1 cellular context compared by ENCODE assay signal in the genomic region with DNA sequence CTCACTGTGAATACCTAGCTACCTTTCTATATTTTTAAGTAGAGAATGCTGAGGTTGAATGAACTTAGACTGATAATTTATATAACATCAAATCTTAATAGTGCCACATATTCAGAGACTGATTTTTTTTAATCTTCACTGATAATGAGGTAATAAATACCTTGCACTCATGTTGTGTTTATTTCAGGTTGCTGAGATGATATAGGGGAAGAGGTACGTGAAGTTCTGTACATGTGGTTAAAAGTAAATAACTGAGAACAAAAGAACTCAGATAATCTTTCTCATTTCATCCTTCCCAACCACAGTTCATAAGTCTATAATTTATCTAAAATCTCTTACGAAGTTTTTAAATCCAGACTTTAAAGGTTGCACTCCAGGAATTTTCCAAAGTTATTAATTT.
TF ChIP-seq lines count a peak whose summit lies in the region.

No MANE protein-coding gene starts in this region.

TF ChIP-seq in GM23338, 12 proteins besides CTCF, POLR2A, EP300 and RAD21 (continued from another document):
- TF ChIP-seq, protein P1, sequence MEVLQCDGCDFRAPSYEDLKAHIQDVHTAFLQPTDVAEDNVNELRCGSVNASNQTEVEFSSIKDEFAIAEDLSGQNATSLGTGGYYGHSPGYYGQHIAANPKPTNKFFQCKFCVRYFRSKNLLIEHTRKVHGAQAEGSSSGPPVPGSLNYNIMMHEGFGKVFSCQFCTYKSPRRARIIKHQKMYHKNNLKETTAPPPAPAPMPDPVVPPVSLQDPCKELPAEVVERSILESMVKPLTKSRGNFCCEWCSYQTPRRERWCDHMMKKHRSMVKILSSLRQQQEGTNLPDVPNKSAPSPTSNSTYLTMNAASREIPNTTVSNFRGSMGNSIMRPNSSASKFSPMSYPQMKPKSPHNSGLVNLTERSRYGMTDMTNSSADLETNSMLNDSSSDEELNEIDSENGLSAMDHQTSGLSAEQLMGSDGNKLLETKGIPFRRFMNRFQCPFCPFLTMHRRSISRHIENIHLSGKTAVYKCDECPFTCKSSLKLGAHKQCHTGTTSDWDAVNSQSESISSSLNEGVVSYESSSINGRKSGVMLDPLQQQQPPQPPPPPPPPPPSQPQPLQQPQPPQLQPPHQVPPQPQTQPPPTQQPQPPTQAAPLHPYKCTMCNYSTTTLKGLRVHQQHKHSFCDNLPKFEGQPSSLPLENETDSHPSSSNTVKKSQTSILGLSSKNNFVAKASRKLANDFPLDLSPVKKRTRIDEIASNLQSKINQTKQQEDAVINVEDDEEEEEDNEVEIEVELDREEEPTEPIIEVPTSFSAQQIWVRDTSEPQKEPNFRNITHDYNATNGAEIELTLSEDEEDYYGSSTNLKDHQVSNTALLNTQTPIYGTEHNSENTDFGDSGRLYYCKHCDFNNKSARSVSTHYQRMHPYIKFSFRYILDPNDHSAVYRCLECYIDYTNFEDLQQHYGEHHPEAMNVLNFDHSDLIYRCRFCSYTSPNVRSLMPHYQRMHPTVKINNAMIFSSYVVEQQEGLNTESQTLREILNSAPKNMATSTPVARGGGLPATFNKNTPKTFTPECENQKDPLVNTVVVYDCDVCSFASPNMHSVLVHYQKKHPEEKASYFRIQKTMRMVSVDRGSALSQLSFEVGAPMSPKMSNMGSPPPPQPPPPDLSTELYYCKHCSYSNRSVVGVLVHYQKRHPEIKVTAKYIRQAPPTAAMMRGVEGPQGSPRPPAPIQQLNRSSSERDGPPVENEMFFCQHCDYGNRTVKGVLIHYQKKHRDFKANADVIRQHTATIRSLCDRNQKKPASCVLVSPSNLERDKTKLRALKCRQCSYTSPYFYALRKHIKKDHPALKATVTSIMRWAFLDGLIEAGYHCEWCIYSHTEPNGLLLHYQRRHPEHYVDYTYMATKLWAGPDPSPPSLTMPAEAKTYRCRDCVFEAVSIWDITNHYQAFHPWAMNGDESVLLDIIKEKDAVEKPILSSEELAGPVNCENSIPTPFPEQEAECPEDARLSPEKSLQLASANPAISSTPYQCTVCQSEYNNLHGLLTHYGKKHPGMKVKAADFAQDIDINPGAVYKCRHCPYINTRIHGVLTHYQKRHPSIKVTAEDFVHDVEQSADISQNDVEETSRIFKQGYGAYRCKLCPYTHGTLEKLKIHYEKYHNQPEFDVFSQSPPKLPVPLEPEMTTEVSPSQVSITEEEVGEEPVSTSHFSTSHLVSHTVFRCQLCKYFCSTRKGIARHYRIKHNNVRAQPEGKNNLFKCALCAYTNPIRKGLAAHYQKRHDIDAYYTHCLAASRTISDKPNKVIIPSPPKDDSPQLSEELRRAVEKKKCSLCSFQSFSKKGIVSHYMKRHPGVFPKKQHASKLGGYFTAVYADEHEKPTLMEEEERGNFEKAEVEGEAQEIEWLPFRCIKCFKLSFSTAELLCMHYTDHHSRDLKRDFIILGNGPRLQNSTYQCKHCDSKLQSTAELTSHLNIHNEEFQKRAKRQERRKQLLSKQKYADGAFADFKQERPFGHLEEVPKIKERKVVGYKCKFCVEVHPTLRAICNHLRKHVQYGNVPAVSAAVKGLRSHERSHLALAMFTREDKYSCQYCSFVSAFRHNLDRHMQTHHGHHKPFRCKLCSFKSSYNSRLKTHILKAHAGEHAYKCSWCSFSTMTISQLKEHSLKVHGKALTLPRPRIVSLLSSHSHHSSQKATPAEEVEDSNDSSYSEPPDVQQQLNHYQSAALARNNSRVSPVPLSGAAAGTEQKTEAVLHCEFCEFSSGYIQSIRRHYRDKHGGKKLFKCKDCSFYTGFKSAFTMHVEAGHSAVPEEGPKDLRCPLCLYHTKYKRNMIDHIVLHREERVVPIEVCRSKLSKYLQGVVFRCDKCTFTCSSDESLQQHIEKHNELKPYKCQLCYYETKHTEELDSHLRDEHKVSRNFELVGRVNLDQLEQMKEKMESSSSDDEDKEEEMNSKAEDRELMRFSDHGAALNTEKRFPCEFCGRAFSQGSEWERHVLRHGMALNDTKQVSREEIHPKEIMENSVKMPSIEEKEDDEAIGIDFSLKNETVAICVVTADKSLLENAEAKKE (CRISPR knock-in tag; IDR thresholded peaks at IDR 0.05): no peak
- TF ChIP-seq, protein P2, sequence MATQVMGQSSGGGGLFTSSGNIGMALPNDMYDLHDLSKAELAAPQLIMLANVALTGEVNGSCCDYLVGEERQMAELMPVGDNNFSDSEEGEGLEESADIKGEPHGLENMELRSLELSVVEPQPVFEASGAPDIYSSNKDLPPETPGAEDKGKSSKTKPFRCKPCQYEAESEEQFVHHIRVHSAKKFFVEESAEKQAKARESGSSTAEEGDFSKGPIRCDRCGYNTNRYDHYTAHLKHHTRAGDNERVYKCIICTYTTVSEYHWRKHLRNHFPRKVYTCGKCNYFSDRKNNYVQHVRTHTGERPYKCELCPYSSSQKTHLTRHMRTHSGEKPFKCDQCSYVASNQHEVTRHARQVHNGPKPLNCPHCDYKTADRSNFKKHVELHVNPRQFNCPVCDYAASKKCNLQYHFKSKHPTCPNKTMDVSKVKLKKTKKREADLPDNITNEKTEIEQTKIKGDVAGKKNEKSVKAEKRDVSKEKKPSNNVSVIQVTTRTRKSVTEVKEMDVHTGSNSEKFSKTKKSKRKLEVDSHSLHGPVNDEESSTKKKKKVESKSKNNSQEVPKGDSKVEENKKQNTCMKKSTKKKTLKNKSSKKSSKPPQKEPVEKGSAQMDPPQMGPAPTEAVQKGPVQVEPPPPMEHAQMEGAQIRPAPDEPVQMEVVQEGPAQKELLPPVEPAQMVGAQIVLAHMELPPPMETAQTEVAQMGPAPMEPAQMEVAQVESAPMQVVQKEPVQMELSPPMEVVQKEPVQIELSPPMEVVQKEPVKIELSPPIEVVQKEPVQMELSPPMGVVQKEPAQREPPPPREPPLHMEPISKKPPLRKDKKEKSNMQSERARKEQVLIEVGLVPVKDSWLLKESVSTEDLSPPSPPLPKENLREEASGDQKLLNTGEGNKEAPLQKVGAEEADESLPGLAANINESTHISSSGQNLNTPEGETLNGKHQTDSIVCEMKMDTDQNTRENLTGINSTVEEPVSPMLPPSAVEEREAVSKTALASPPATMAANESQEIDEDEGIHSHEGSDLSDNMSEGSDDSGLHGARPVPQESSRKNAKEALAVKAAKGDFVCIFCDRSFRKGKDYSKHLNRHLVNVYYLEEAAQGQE (IDR thresholded peaks at IDR 0.05; ENCODE audit: unreplicated experiment): no peak
- no peak for TF ChIP-seq EZH2phosphoT487 (IDR thresholded peaks at IDR 0.05; ENCODE audit: unreplicated experiment)
- TF ChIP-seq NANOG (IDR thresholded peaks at IDR 0.05; ENCODE audit: borderline replicate concordance): no peak
- no peak for TF ChIP-seq POLR2AphosphoS5 (IDR thresholded peaks at IDR 0.05; ENCODE audit: low read depth)
- no peak for TF ChIP-seq ZNF114 (CRISPR knock-in tag; IDR thresholded peaks at IDR 0.05)
- TF ChIP-seq CREB1 (CRISPR knock-in tag; IDR thresholded peaks at IDR 0.05; ENCODE audit: low read depth): no peak
- TF ChIP-seq, protein P3, sequence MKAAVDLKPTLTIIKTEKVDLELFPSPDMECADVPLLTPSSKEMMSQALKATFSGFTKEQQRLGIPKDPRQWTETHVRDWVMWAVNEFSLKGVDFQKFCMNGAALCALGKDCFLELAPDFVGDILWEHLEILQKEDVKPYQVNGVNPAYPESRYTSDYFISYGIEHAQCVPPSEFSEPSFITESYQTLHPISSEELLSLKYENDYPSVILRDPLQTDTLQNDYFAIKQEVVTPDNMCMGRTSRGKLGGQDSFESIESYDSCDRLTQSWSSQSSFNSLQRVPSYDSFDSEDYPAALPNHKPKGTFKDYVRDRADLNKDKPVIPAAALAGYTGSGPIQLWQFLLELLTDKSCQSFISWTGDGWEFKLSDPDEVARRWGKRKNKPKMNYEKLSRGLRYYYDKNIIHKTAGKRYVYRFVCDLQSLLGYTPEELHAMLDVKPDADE (IDR thresholded peaks at IDR 0.05): no peak
- TF ChIP-seq JUNB (IDR thresholded peaks at IDR 0.05; ENCODE audit: unreplicated experiment): no peak
- TF ChIP-seq EZH2 (IDR thresholded peaks at IDR 0.05; ENCODE audit: low read depth, unreplicated experiment): no peak
